In genomic region chr5:111813520-111813919, GRCh38 we compare ENCODE assay signal across 25 cellular contexts.
"Had no signal": no experiment of that assay in that cellular context is flagged by ENCODE, and none has a peak within 500 bp of the region (broad histone marks: within the 10 kb centered on the region; RNA-seq: fewer than 3 reads in every experiment).

No MANE protein-coding gene starts in this region.

- H3K9me3 ChIP-seq: adrenal gland, SJCRH30 had no signal

- H3K4me1 Mint-ChIP-seq: activated CD4-positive, alpha-beta memory T cell treated with anti-CD3 and anti-CD28 coated beads, Interleukin-2, amount 10 ng/mL, durations not matched to agents 7 days and 5 days; activated CD4-positive, alpha-beta T cell treated with anti-CD3 and anti-CD28 coated beads for 36 hours; activated naive CD4-positive, alpha-beta T cell treated with anti-CD3 and anti-CD28 coated beads, Interleukin-2, amount 10 ng/mL, durations not matched to agents 7 days and 5 days; activated naive CD8-positive, alpha-beta T cell treated with anti-CD3 and anti-CD28 coated beads, Interleukin-2, amount 10 ng/mL, durations not matched to agents 7 days and 5 days had no signal

- H3K27ac Mint-ChIP-seq: activated CD4-positive, alpha-beta memory T cell treated with anti-CD3 and anti-CD28 coated beads, Interleukin-2, amount 10 ng/mL, durations not matched to agents 7 days and 5 days; activated CD4-positive, alpha-beta T cell treated with anti-CD3 and anti-CD28 coated beads for 36 hours; activated naive CD4-positive, alpha-beta T cell treated with anti-CD3 and anti-CD28 coated beads, Interleukin-2, amount 10 ng/mL, durations not matched to agents 7 days and 5 days; activated naive CD8-positive, alpha-beta T cell treated with anti-CD3 and anti-CD28 coated beads, Interleukin-2, amount 10 ng/mL, durations not matched to agents 7 days and 5 days; activated T-helper 2 cell treated with anti-CD3 and anti-CD28 coated beads, Interferon-gamma antibody, Interleukin-2, Interleukin-4, amounts not matched to agents 10 μg/mL and 5 μg/mL and 100 μg/mL, durations not matched to agents 14 hours and 24 hours and 36 hours had no signal

- H3K4me3 ChIP-seq: adrenal gland, SJCRH30 had no signal

- H3K27me3 Mint-ChIP-seq: activated CD4-positive, alpha-beta memory T cell treated with anti-CD3 and anti-CD28 coated beads, Interleukin-2, amount 10 ng/mL, durations not matched to agents 7 days and 5 days; activated naive CD4-positive, alpha-beta T cell treated with anti-CD3 and anti-CD28 coated beads, Interleukin-2, amount 10 ng/mL, durations not matched to agents 7 days and 5 days had no signal

- H3K9ac ChIP-seq: KMS-11, SK-N-SH had no signal

- H3K9me3 Mint-ChIP-seq: activated CD4-positive, alpha-beta memory T cell treated with anti-CD3 and anti-CD28 coated beads, Interleukin-2, amount 10 ng/mL, durations not matched to agents 7 days and 5 days; activated naive CD4-positive, alpha-beta T cell treated with anti-CD3 and anti-CD28 coated beads, Interleukin-2, amount 10 ng/mL, durations not matched to agents 7 days and 5 days; activated naive CD8-positive, alpha-beta T cell treated with anti-CD3 and anti-CD28 coated beads, Interleukin-2, amount 10 ng/mL, durations not matched to agents 7 days and 5 days; activated T-helper 2 cell treated with anti-CD3 and anti-CD28 coated beads, Interferon-gamma antibody, Interleukin-2, Interleukin-4, amounts not matched to agents 10 μg/mL and 5 μg/mL and 100 μg/mL, durations not matched to agents 14 hours and 24 hours and 36 hours had no signal

- H3K36me3 ChIP-seq: adrenal gland, SJCRH30, WERI-Rb-1 had no signal

- DNase-seq: activated CD4-positive, alpha-beta memory T cell treated with anti-CD3 and anti-CD28 coated beads, Interleukin-2, amount 10 ng/mL, durations not matched to agents 7 days and 5 days; activated CD4-positive, alpha-beta T cell treated with anti-CD3 and anti-CD28 coated beads for 36 hours; activated CD4-positive, alpha-beta T cell treated with anti-CD3 and anti-CD28 coated beads, Interleukin-2, amount 50 U/mL, for 1 hour; activated gamma-delta T cell treated with Interleukin-2 at 50 U/mL for 16 hours; activated naive CD4-positive, alpha-beta T cell treated with anti-CD3 and anti-CD28 coated beads, Interleukin-2, amount 10 ng/mL, durations not matched to agents 7 days and 5 days; activated naive CD8-positive, alpha-beta T cell treated with anti-CD3 and anti-CD28 coated beads, Interleukin-2, amount 10 ng/mL, durations not matched to agents 7 days and 5 days; activated T-cell treated with anti-CD3 and anti-CD28 coated beads for 4 hours; activated T-cell treated with anti-CD3 and anti-CD28 coated beads, Interleukin-2, amount 50 U/mL, for 48 hours; adrenal gland; anterior cingulate cortex; cerebellar nuclear complex; NCI-H1092; NCI-H1417; NCI-H1930; NCI-H345; NCI-H510A; OCI-M1; Right ventricle myocardium superior; SJCRH30; SK-N-SH; T-helper 1 cell; WERI-Rb-1 had no signal

- H3K27me3 ChIP-seq: adrenal gland, SJCRH30 had no signal

- H3K36me3 Mint-ChIP-seq: activated naive CD4-positive, alpha-beta T cell treated with anti-CD3 and anti-CD28 coated beads, Interleukin-2, amount 10 ng/mL, durations not matched to agents 7 days and 5 days; activated naive CD8-positive, alpha-beta T cell treated with anti-CD3 and anti-CD28 coated beads, Interleukin-2, amount 10 ng/mL, durations not matched to agents 7 days and 5 days had no signal

- H3K4me3 Mint-ChIP-seq: activated CD4-positive, alpha-beta memory T cell treated with anti-CD3 and anti-CD28 coated beads, Interleukin-2, amount 10 ng/mL, durations not matched to agents 7 days and 5 days; activated CD4-positive, alpha-beta T cell treated with anti-CD3 and anti-CD28 coated beads for 36 hours; activated naive CD4-positive, alpha-beta T cell treated with anti-CD3 and anti-CD28 coated beads, Interleukin-2, amount 10 ng/mL, durations not matched to agents 7 days and 5 days; activated naive CD8-positive, alpha-beta T cell treated with anti-CD3 and anti-CD28 coated beads, Interleukin-2, amount 10 ng/mL, durations not matched to agents 7 days and 5 days had no signal

- H3K4me1 ChIP-seq: adrenal gland, SJCRH30 had no signal

- H3K4me2 ChIP-seq: KMS-11, SK-N-SH had no signal

- H3K27ac ChIP-seq: adrenal gland, KMS-11, RWPE1, SJCRH30, WERI-Rb-1 had no signal
